Comparison of ENCODE assay signal across 21 cellular contexts in the genomic region with DNA sequence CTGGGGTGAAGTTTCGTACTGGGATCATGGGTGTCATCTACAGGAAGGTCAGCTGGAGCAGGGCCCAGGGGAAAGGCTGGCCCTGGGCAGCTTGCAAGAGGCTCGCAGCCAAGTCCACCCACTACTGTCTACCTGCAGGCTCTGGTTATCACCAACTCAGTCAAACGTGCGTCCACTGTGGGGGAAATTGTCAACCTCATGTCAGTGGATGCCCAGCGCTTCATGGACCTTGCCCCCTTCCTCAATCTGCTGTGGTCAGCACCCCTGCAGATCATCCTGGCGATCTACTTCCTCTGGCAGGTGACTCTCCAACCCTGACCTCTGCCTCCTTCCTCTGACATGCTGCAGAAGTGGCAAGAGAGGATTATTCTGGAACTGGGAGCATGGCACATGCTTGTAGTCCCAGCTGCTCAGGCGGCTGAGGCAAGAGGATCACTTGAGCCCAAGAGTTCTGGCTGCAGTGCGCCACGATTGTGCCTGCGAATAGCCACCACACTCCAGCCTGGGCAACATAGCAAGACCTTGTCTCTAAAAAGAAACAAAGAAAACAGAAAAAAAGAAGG. TPM values are rescaled to one million over a fixed set of nuclear protein-coding genes. Genes with fewer than 3 reads are reported as not detected.
"Had no signal": no experiment of that assay in that cellular context is flagged by ENCODE, and none has a peak within 500 bp of the region (broad histone marks: within the 10 kb centered on the region; RNA-seq: fewer than 3 reads in every experiment).

No MANE protein-coding gene starts in this region.

- H3K36me3 ChIP-seq: heart left ventricle, neural progenitor cell, prostate gland, upper lobe of right lung had no signal

- H3K4me3 ChIP-seq: coronary artery, heart left ventricle, lung, neural progenitor cell, prostate gland, upper lobe of right lung had no signal

- ATAC-seq: activated naive CD8-positive, alpha-beta T cell treated with anti-CD3 and anti-CD28 coated beads, Interleukin-2, amount 50 U/mL, for 24 hours; activated T-cell treated with anti-CD3 and anti-CD28 coated beads, Interleukin-2, amount 50 U/mL, for 4 hours; heart left ventricle; naive thymus-derived CD4-positive, alpha-beta T cell; stimulated activated naive CD8-positive, alpha-beta T cell treated with anti-CD3 and anti-CD28 coated beads, Interleukin-15, Interleukin-2, amounts not matched to agents 100 U/mL and 50 U/mL, for 24 hours; T-helper 17 cell; upper lobe of right lung had no signal

- H2AFZ ChIP-seq: neural progenitor cell had no signal

- H3K27ac Mint-ChIP-seq: activated CD4-positive, alpha-beta T cell treated with anti-CD3 and anti-CD28 coated beads, Interleukin-2, amount 10 ng/mL, durations not matched to agents 24 days and 14 days; activated naive CD4-positive, alpha-beta T cell treated with anti-CD3 and anti-CD28 coated beads for 36 hours; activated naive CD8-positive, alpha-beta T cell treated with anti-CD3 and anti-CD28 coated beads, Interleukin-2, amount 50 U/mL, for 24 hours; neural progenitor cell; T-helper 17 cell had no signal

- H3K27me3 Mint-ChIP-seq: activated CD4-positive, alpha-beta T cell treated with anti-CD3 and anti-CD28 coated beads, Interleukin-2, amount 10 ng/mL, durations not matched to agents 24 days and 14 days; activated naive CD8-positive, alpha-beta T cell treated with anti-CD3 and anti-CD28 coated beads, Interleukin-2, amount 50 U/mL, for 24 hours; T-helper 17 cell had no signal

- H3K36me3 Mint-ChIP-seq: neural progenitor cell had no signal

- DNase-seq: activated CD4-positive, alpha-beta T cell treated with anti-CD3 and anti-CD28 coated beads, Interleukin-2, amount 10 ng/mL, durations not matched to agents 24 days and 14 days; activated CD8-positive, alpha-beta memory T cell treated with anti-CD3 and anti-CD28 coated beads, Interleukin-2, amount 50 U/mL, for 48 hours; activated effector memory CD4-positive, alpha-beta T cell treated with Interleukin-2 at 50 U/mL for 16 hours; activated naive CD4-positive, alpha-beta T cell treated with anti-CD3 and anti-CD28 coated beads for 36 hours; activated naive CD8-positive, alpha-beta T cell treated with anti-CD3 and anti-CD28 coated beads, Interleukin-2, amount 50 U/mL, for 24 hours; activated T-cell treated with anti-CD3 and anti-CD28 coated beads, Interleukin-2, amount 50 U/mL, for 4 hours; cerebellar nuclear complex; heart left ventricle; naive thymus-derived CD4-positive, alpha-beta T cell; stimulated activated CD4-positive, alpha-beta T cell treated with anti-CD3 and anti-CD28 coated beads, Interleukin-4, amount 100 ng/mL, for 24 hours; stimulated activated naive CD8-positive, alpha-beta T cell treated with anti-CD3 and anti-CD28 coated beads, Interleukin-15, Interleukin-2, amounts not matched to agents 100 U/mL and 50 U/mL, for 24 hours; SW 1271; T-helper 17 cell; upper lobe of right lung had no signal

- H3K4me2 ChIP-seq: neural progenitor cell had no signal

- H3K9ac ChIP-seq: neural progenitor cell had no signal

- H3K27me3 ChIP-seq: heart left ventricle, neural progenitor cell, upper lobe of right lung had no signal

- H3K9me3 Mint-ChIP-seq: activated CD4-positive, alpha-beta T cell treated with anti-CD3 and anti-CD28 coated beads, Interleukin-2, amount 10 ng/mL, durations not matched to agents 24 days and 14 days; activated naive CD4-positive, alpha-beta T cell treated with anti-CD3 and anti-CD28 coated beads for 36 hours; activated naive CD8-positive, alpha-beta T cell treated with anti-CD3 and anti-CD28 coated beads, Interleukin-2, amount 50 U/mL, for 24 hours; activated T-cell treated with anti-CD3 and anti-CD28 coated beads, Interleukin-2, amount 50 U/mL, for 4 hours; endodermal cell; neural progenitor cell had no signal

- H3K4me3 Mint-ChIP-seq: activated CD4-positive, alpha-beta T cell treated with anti-CD3 and anti-CD28 coated beads, Interleukin-2, amount 10 ng/mL, durations not matched to agents 24 days and 14 days; activated naive CD4-positive, alpha-beta T cell treated with anti-CD3 and anti-CD28 coated beads for 36 hours; activated naive CD8-positive, alpha-beta T cell treated with anti-CD3 and anti-CD28 coated beads, Interleukin-2, amount 50 U/mL, for 24 hours; activated T-cell treated with anti-CD3 and anti-CD28 coated beads, Interleukin-2, amount 50 U/mL, for 4 hours; endodermal cell; naive thymus-derived CD4-positive, alpha-beta T cell; neural progenitor cell; T-helper 17 cell had no signal

- H3K9me3 ChIP-seq: heart left ventricle, prostate gland, upper lobe of right lung had no signal

- H3K27ac ChIP-seq: coronary artery, epithelial cell of prostate, heart left ventricle, neural progenitor cell, prostate gland, upper lobe of right lung had no signal

RNA-seq across cellular contexts. Expression of gene ABCC3, which starts 29.2 kb away (rescaled TPM):
- total RNA-seq: activated CD4-positive, alpha-beta T cell treated with anti-CD3 and anti-CD28 coated beads, Interleukin-2, amount 10 ng/mL, durations not matched to agents 24 days and 14 days; activated CD8-positive, alpha-beta memory T cell treated with anti-CD3 and anti-CD28 coated beads for 36 hours; activated naive CD4-positive, alpha-beta T cell treated with anti-CD3 and anti-CD28 coated beads for 36 hours had no signal
